ENCODE assay signal across 1 cellular context in the genomic region with DNA sequence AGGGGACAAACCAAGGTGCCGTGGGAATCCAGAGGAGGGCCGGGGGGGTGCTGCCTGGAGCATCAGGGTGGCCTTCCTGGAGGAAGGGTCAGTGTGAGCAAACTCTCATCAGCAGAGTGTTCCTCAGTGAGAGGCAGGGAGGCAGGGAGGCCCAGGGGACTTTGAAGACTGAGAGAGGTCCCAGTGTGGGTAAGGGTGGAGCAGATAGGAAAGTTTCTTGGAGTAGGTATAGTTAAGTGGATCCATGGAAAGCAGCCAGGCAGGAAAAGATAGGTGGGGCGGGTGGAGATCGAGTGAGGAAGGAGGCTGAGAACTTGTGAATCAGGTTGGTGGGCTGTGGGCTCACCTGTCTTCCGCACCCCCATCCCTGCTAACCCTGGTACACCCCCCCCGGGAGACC.
TF ChIP-seq lines count a peak whose summit lies in the region.

No MANE protein-coding gene starts in this region.

TF ChIP-seq in IMR-90, 13 proteins besides CTCF, POLR2A, EP300 and RAD21:
- TF ChIP-seq ELK1 (IDR thresholded peaks at IDR 0.05; ENCODE audit: borderline replicate concordance, low read depth, low read length) (no peak), FOS (IDR thresholded peaks at IDR 0.05; ENCODE audit: low read depth, low read length) (no peak), MAFK (IDR thresholded peaks at IDR 0.05; ENCODE audit: low read depth, low read length) (no peak), RFX5 (IDR thresholded peaks at IDR 0.05; ENCODE audit: low read depth, low read length) (no peak), MXI1 (IDR thresholded peaks at IDR 0.05; ENCODE audit: borderline replicate concordance, low read depth, low read length) (no peak), MAZ (IDR thresholded peaks at IDR 0.05; ENCODE audit: borderline replicate concordance, low read depth, low read length) (no peak), RCOR1 (IDR thresholded peaks at IDR 0.05; ENCODE audit: insufficient replicate concordance, low read length) (no peak), SMC3 (IDR thresholded peaks at IDR 0.05; ENCODE audit: low read depth, low read length) (no peak), CEBPB (IDR thresholded peaks at IDR 0.05; ENCODE audit: low read depth, low read length) (no peak), NFE2L2 (IDR thresholded peaks at IDR 0.05; ENCODE audit: low read depth, low read length) (no peak), CHD1 (IDR thresholded peaks at IDR 0.05; ENCODE audit: low read depth, low read length) (no peak), BHLHE40 (IDR thresholded peaks at IDR 0.05; ENCODE audit: low read depth, low read length) (no peak)
- TF ChIP-seq, protein P1, sequence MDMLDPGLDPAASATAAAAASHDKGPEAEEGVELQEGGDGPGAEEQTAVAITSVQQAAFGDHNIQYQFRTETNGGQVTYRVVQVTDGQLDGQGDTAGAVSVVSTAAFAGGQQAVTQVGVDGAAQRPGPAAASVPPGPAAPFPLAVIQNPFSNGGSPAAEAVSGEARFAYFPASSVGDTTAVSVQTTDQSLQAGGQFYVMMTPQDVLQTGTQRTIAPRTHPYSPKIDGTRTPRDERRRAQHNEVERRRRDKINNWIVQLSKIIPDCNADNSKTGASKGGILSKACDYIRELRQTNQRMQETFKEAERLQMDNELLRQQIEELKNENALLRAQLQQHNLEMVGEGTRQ (IDR thresholded peaks at IDR 0.05; ENCODE audit: low read depth, low read length), result no peak
TF ChIP-seq in IMR-90: peak in this region for 0.
